1 cellular context compared by ENCODE assay signal in genomic region chr10:90857635-90858488, GRCh38.
TF ChIP-seq lines count a peak whose summit lies in the region.

Gene HTR7 (minus strand): TSS chr10:90858039. CDS start chr10:90857671, 368 bp downstream.

TF ChIP-seq in WTC11, 78 proteins besides CTCF, POLR2A, EP300 and RAD21 (continued from another document):
- TF ChIP-seq ATF2 (CRISPR knock-in tag; IDR thresholded peaks at IDR 0.05; ENCODE audit: borderline replicate concordance, low read depth), result no peak
- no peak for TF ChIP-seq ZNF263 (CRISPR knock-in tag; IDR thresholded peaks at IDR 0.05; ENCODE audit: low read depth)
- peak; percentile 42; the same call in 1 of the 2 replicates for TF ChIP-seq KAT7 (CRISPR knock-in tag; IDR thresholded peaks at IDR 0.05; ENCODE audit: borderline replicate concordance)
- TF ChIP-seq SOX15 (CRISPR knock-in tag; IDR thresholded peaks at IDR 0.05), result no peak
- TF ChIP-seq ZMAT4 (CRISPR knock-in tag; IDR thresholded peaks at IDR 0.05), result no peak
- TF ChIP-seq JUN (CRISPR knock-in tag; IDR thresholded peaks at IDR 0.05), result no peak
- TF ChIP-seq ZNF281 (CRISPR knock-in tag; IDR thresholded peaks at IDR 0.05), result no peak
- peak; percentile 31; the same call in 1 of the 2 replicates for TF ChIP-seq E2F5 (CRISPR knock-in tag; IDR thresholded peaks at IDR 0.05)
- no peak for TF ChIP-seq ZNF425 (CRISPR knock-in tag; conservative IDR thresholded peaks at IDR 0.05)
- TF ChIP-seq ETV6 (CRISPR knock-in tag; IDR thresholded peaks at IDR 0.05), result no peak
- TF ChIP-seq ZNF423 (CRISPR knock-in tag; IDR thresholded peaks at IDR 0.05), result peak; percentile 85
- no peak for TF ChIP-seq TP53 (CRISPR knock-in tag; IDR thresholded peaks at IDR 0.05)
- no peak for TF ChIP-seq IRF2 (CRISPR knock-in tag; IDR thresholded peaks at IDR 0.05; ENCODE audit: borderline replicate concordance, low read depth)
- TF ChIP-seq CDX4 (CRISPR knock-in tag; IDR thresholded peaks at IDR 0.05; ENCODE audit: borderline replicate concordance), result no peak
- 0 out of 2 replicates have a peak, but pooled peaks have one; percentile 41 for TF ChIP-seq TEAD1 (CRISPR knock-in tag; IDR thresholded peaks at IDR 0.05)
- no peak for TF ChIP-seq FOXK1 (CRISPR knock-in tag; IDR thresholded peaks at IDR 0.05)
- no peak for TF ChIP-seq STAT6 (CRISPR knock-in tag; conservative IDR thresholded peaks at IDR 0.05; ENCODE audit: low read depth)
- TF ChIP-seq SP1 (CRISPR knock-in tag; conservative IDR thresholded peaks at IDR 0.05), result 0 out of 2 replicates have a peak, but pooled peaks have one; percentile 1
- no peak for TF ChIP-seq OVOL2 (CRISPR knock-in tag; IDR thresholded peaks at IDR 0.05; ENCODE audit: borderline replicate concordance)
- TF ChIP-seq FOXP4 (CRISPR knock-in tag; IDR thresholded peaks at IDR 0.05), result peak; percentile 66; the same call in 1 of the 2 replicates
- TF ChIP-seq GABPB1 (CRISPR knock-in tag; IDR thresholded peaks at IDR 0.05), result 0 out of 2 replicates have a peak, but pooled peaks have one; percentile 24
- TF ChIP-seq ZNF121 (CRISPR knock-in tag; IDR thresholded peaks at IDR 0.05), result no peak
- TF ChIP-seq USF2 (CRISPR knock-in tag; IDR thresholded peaks at IDR 0.05), result no peak
- no peak for TF ChIP-seq NFYB (CRISPR knock-in tag; conservative IDR thresholded peaks at IDR 0.05; ENCODE audit: low read depth)
